Comparison of ENCODE assay signal across 22 cellular contexts in genomic region chr17:51060396-51060795, GRCh38.
DNase-seq lines count a peak whose midpoint lies in the region; ATAC-seq and TF ChIP-seq lines count a peak whose summit lies in the region.
"Had no signal": no experiment of that assay in that cellular context is flagged by ENCODE, and none has a peak within 500 bp of the region (broad histone marks: within the 10 kb centered on the region; RNA-seq: fewer than 3 reads in every experiment).

No MANE protein-coding gene starts in this region.

- H3K27ac ChIP-seq in SK-N-SH (ENCODE audit: low read depth in 2 of 2, low read length in 1 of 2) (peak overlapping the region in 1 of 2 experiments; percentile 78; a peak in 2 of 4 replicates), epithelial cell of prostate (peak overlapping the region; percentile 2)
- H3K27ac ChIP-seq: RWPE1 had no signal

- no peak for TF ChIP-seq RAD21 in SK-N-SH (IDR thresholded peaks at IDR 0.05; ENCODE audit: low read length)

- H3K4me2 ChIP-seq in SK-N-SH, result peak overlapping the region; percentile 48
- H3K4me2 ChIP-seq: GM23338, PC-9 had no signal

- H3K36me3 ChIP-seq in SK-N-SH (replicated peaks in 1 of 2; ENCODE audit: control insufficient read depth in 1 of 2, insufficient read depth in 2 of 2, low read length in 1 of 2), result no peaks in the 10 kb centered on the region
- H3K36me3 ChIP-seq: BE2C had no signal

- peak overlapping the region; percentile 14 for H3K27ac Mint-ChIP-seq in stimulated activated effector memory CD8-positive, alpha-beta T cell treated with anti-CD3 and anti-CD28 coated beads, Interleukin-12 subunit alpha, Interleukin-12 subunit beta, amount 100 ng/mL, for 72 hours
- H3K27ac Mint-ChIP-seq in mesothelial cell of epicardium, result no peak overlapping the region
- H3K27ac Mint-ChIP-seq in activated naive CD8-positive, alpha-beta T cell treated with anti-CD3 and anti-CD28 coated beads, Interleukin-2, amount 50 U/mL, for 24 hours, result no peak overlapping the region
- H3K27ac Mint-ChIP-seq: GM23338 had no signal

- peaks cover 23% of the 10 kb centered on the region for H3K4me1 Mint-ChIP-seq in stimulated activated effector memory CD8-positive, alpha-beta T cell treated with anti-CD3 and anti-CD28 coated beads, Interleukin-12 subunit alpha, Interleukin-12 subunit beta, amount 100 ng/mL, for 72 hours
- H3K4me1 Mint-ChIP-seq in mesothelial cell of epicardium, result peaks cover 13% of the 10 kb centered on the region
- H3K4me1 Mint-ChIP-seq in activated naive CD8-positive, alpha-beta T cell treated with anti-CD3 and anti-CD28 coated beads, Interleukin-2, amount 50 U/mL, for 24 hours, result peaks cover 8% of the 10 kb centered on the region

- CTCF ChIA-PET in SK-N-SH (lab: Yijun Ruan, JAX), result interaction anchor here (0.8 to 13.4 kb wide), 6 partner anchors 16 to 243 kb away, joined by 3 to 247 read pairs (median 4); no protein-coding TSS in a partner anchor

- H3F3A ChIP-seq in SK-N-SH (replicated peaks; ENCODE audit: insufficient read depth), result peaks cover 29% of the 10 kb centered on the region

- H3K4me3 Mint-ChIP-seq in stimulated activated effector memory CD8-positive, alpha-beta T cell treated with anti-CD3 and anti-CD28 coated beads, Interleukin-12 subunit alpha, Interleukin-12 subunit beta, amount 100 ng/mL, for 72 hours, result no peak overlapping the region
- no peak overlapping the region for H3K4me3 Mint-ChIP-seq in mesothelial cell of epicardium
- H3K4me3 Mint-ChIP-seq in activated naive CD8-positive, alpha-beta T cell treated with anti-CD3 and anti-CD28 coated beads, Interleukin-2, amount 50 U/mL, for 24 hours, result no peak overlapping the region
- H3K4me3 Mint-ChIP-seq: CD4-positive, CD25-positive, alpha-beta regulatory T cell; GM23338 had no signal

- ATAC-seq in SK-N-SH treated with all-trans-retinoic acid at 6 μM for 48 hours (no peak), GM18498 (IDR thresholded peaks at IDR 0.05; ENCODE audit: unreplicated experiment) (no peak)
- ATAC-seq in stimulated activated effector memory CD8-positive, alpha-beta T cell treated with anti-CD3 and anti-CD28 coated beads, Interleukin-12 subunit alpha, Interleukin-12 subunit beta, amount 100 ng/mL, for 72 hours, result no peak
- ATAC-seq in activated naive CD8-positive, alpha-beta T cell treated with anti-CD3 and anti-CD28 coated beads, Interleukin-2, amount 50 U/mL, for 24 hours, result no peak
- ATAC-seq: GM23338 had no signal

- H3K9me3 Mint-ChIP-seq in stimulated activated effector memory CD8-positive, alpha-beta T cell treated with anti-CD3 and anti-CD28 coated beads, Interleukin-12 subunit alpha, Interleukin-12 subunit beta, amount 100 ng/mL, for 72 hours, result no peaks in the 10 kb centered on the region
- no peaks in the 10 kb centered on the region for H3K9me3 Mint-ChIP-seq in mesothelial cell of epicardium
- H3K9me3 Mint-ChIP-seq in activated naive CD8-positive, alpha-beta T cell treated with anti-CD3 and anti-CD28 coated beads, Interleukin-2, amount 50 U/mL, for 24 hours, result no peaks in the 10 kb centered on the region
- H3K9me3 Mint-ChIP-seq: CD4-positive, CD25-positive, alpha-beta regulatory T cell; GM23338 had no signal

- no peaks in the 10 kb centered on the region for H3K9me2 ChIP-seq in SK-N-SH

- POLR2A ChIA-PET in SK-N-SH (lab: Yijun Ruan, JAX), result no interaction called here

- TF ChIP-seq EP300 in SK-N-SH (IDR thresholded peaks at IDR 0.05; ENCODE audit: borderline replicate concordance in 1 of 2, low read depth in 1 of 2, low read length in 1 of 2), result no peak

- no peaks in the 10 kb centered on the region for H3K27me3 ChIP-seq in SK-N-SH (ENCODE audit: insufficient read depth)
- H3K27me3 ChIP-seq: BE2C, MG63 had no signal

- no peaks in the 10 kb centered on the region for H4K20me1 ChIP-seq in SK-N-SH (ENCODE audit: insufficient read depth)

- H3K9ac ChIP-seq in SK-N-SH, result peak overlapping the region; percentile 36; the same call in 1 of the 2 replicates

- peaks cover 87% of the 10 kb centered on the region for H3K79me2 ChIP-seq in SK-N-SH (ENCODE audit: insufficient read depth)

- H2AFZ ChIP-seq in SK-N-SH (ENCODE audit: low read depth), result no peak overlapping the region
- H2AFZ ChIP-seq: GM23338, PC-9 had no signal

- no peak for DNase-seq in SK-N-SH
- peak; percentile 3 for DNase-seq in NCI-H2171 (lab: John Stamatoyannopoulos, UW)
- DNase-seq in epithelial cell of prostate (ENCODE audit: low read depth, low spot score), result no peak
- no peak for DNase-seq in stimulated activated effector memory CD8-positive, alpha-beta T cell treated with anti-CD3 and anti-CD28 coated beads, Interleukin-12 subunit alpha, Interleukin-12 subunit beta, amount 100 ng/mL, for 72 hours (ENCODE audit: low spot score in 2 of 2)
- no peak for DNase-seq in mesothelial cell of epicardium (ENCODE audit: low spot score in 2 of 2, unreplicated experiment in 2 of 2)
- no peak for DNase-seq in activated naive CD8-positive, alpha-beta T cell treated with anti-CD3 and anti-CD28 coated beads, Interleukin-2, amount 50 U/mL, for 24 hours
- DNase-seq: BE2C; CD4-positive, CD25-positive, alpha-beta regulatory T cell; COR-L47; DMS153; GDM1; KG1; MG63; NCI-H1048; NCI-H1694; NCI-H2107; NCI-H526 had no signal

- H3K27me3 Mint-ChIP-seq in mesothelial cell of epicardium (ENCODE audit: low read depth), result no peaks in the 10 kb centered on the region
- no peaks in the 10 kb centered on the region for H3K27me3 Mint-ChIP-seq in activated naive CD8-positive, alpha-beta T cell treated with anti-CD3 and anti-CD28 coated beads, Interleukin-2, amount 50 U/mL, for 24 hours
- H3K27me3 Mint-ChIP-seq: CD4-positive, CD25-positive, alpha-beta regulatory T cell had no signal

- H3K4me3 ChIP-seq in SK-N-SH (ENCODE audit: low read depth in 2 of 2, low read length in 1 of 2), result no peak overlapping the region
- H3K4me3 ChIP-seq: GM23338, MG63, PC-9 had no signal

- TF ChIP-seq CTCF in SK-N-SH (IDR thresholded peaks at IDR 0.05) (no peak), mesothelial cell of epicardium (IDR thresholded peaks at IDR 0.05; ENCODE audit: unreplicated experiment) (no peak)

- 98% methylated on average over 5 of the region's 5 CpGs for WGBS in SK-N-SH (ENCODE audit: low lambda C conversion rate)

- no peaks in the 10 kb centered on the region for H3K9me3 ChIP-seq in SK-N-SH
- H3K9me3 ChIP-seq: BE2C, MG63 had no signal

- peaks cover 14% of the 10 kb centered on the region for H3K36me3 Mint-ChIP-seq in stimulated activated effector memory CD8-positive, alpha-beta T cell treated with anti-CD3 and anti-CD28 coated beads, Interleukin-12 subunit alpha, Interleukin-12 subunit beta, amount 100 ng/mL, for 72 hours
- peaks cover 2% of the 10 kb centered on the region for H3K36me3 Mint-ChIP-seq in mesothelial cell of epicardium
- no peaks in the 10 kb centered on the region for H3K36me3 Mint-ChIP-seq in activated naive CD8-positive, alpha-beta T cell treated with anti-CD3 and anti-CD28 coated beads, Interleukin-2, amount 50 U/mL, for 24 hours (ENCODE audit: low read depth)

- peaks cover 4 to 10% of the 10 kb centered on the region in 2 experiments; a peak in 3 of 4 replicates for H3K4me1 ChIP-seq in SK-N-SH (ENCODE audit: control insufficient read depth in 1 of 2, insufficient read depth in 2 of 2, low read depth in 1 of 2, low read length in 1 of 2)

TF ChIP-seq in SK-N-SH, 30 proteins besides CTCF, POLR2A, EP300 and RAD21:
- no peak for TF ChIP-seq SIN3A (IDR thresholded peaks at IDR 0.05; ENCODE audit: borderline replicate concordance, low read depth, low read length)

TF ChIP-seq in SK-N-SH treated with all-trans-retinoic acid at 6 μM for 48 hours, 23 proteins besides CTCF, POLR2A, EP300 and RAD21 (continues in another document):
- TF ChIP-seq ZC3H10 (CRISPR knock-in tag; IDR thresholded peaks at IDR 0.05), result no peak
- TF ChIP-seq ZNF70 (CRISPR knock-in tag; IDR thresholded peaks at IDR 0.05), result no peak
- TF ChIP-seq BACH2 (CRISPR knock-in tag; IDR thresholded peaks at IDR 0.05; ENCODE audit: borderline replicate concordance), result no peak
- no peak for TF ChIP-seq CREB5 (CRISPR knock-in tag; IDR thresholded peaks at IDR 0.05; ENCODE audit: low read depth)
- no peak for TF ChIP-seq ARNTL (CRISPR knock-in tag; IDR thresholded peaks at IDR 0.05; ENCODE audit: borderline replicate concordance, low read depth)
- no peak for TF ChIP-seq CSRNP3 (CRISPR knock-in tag; IDR thresholded peaks at IDR 0.05)
- TF ChIP-seq OSR1 (CRISPR knock-in tag; IDR thresholded peaks at IDR 0.05), result no peak
